11 cellular contexts compared by ENCODE assay signal in the genomic region with DNA sequence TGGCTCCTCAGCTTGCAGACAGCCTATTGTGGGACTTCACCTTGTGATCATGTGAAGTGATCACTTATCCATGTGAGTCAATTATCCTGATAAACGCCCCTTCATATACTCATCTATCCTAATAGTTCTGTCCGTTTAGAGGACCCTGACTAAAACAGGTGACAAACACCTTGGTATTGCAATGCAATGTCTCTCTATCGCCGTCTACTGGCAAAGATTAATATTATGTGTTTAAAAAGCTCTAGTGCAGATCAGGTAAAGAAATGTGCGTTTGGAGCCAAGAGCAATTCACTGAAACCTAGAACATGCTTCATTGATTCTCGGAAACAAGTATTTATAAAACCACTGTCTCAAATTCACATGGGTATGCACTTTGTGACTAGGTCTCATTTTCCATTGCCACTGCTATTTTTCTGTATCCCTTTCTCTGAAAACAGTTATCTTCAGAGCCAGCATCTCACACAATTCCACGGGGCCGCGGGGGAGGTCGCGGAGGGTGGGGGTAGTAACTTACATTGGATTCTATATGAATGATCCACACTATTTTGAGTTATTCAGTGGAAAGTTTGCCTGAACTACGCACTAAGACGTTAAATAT.
A peak's percentile ranks its signal among the peaks of the same experiment; 100 is the strongest.
DNase-seq lines count a peak whose midpoint lies in the region; ATAC-seq, FAIRE-seq and TF ChIP-seq lines count a peak whose summit lies in the region.
"Had no signal": no experiment of that assay in that cellular context is flagged by ENCODE, and none has a peak within 500 bp of the region (broad histone marks: within the 10 kb centered on the region; RNA-seq: fewer than 3 reads in every experiment).

No MANE protein-coding gene starts in this region.

- H3K4me3 Mint-ChIP-seq in natural killer cell = no peak overlapping the region
- H3K4me3 Mint-ChIP-seq: activated naive CD4-positive, alpha-beta T cell treated with anti-CD3 and anti-CD28 coated beads, Interleukin-2, amount 50 U/mL, for 24 hours had no signal

- POLR2A ChIA-PET in RWPE1 (lab: Yijun Ruan, JAX; ENCODE audit: low non-redundant PET) = no interaction called here

- no peak overlapping the region for H3K4me3 ChIP-seq in H7 (ENCODE audit: insufficient read depth, low read depth, low read length)
- H3K4me3 ChIP-seq in kidney (ENCODE audit: low read length in 2 of 2) = no peak overlapping the region
- H3K4me3 ChIP-seq: thoracic aorta had no signal

- H3K27me3 ChIP-seq in H7 (ENCODE audit: control insufficient read depth, insufficient read depth, low read length) = no peaks in the 10 kb centered on the region

- H3K27ac ChIP-seq in RWPE1 (no peak overlapping the region), kidney (ENCODE audit: low read depth in 2 of 2, low read length in 2 of 2) (no peak overlapping the region)
- H3K27ac ChIP-seq: thoracic aorta had no signal

- H3K4me1 ChIP-seq in kidney (ENCODE audit: control insufficient read depth in 1 of 2, insufficient read depth in 1 of 2, low read depth in 1 of 2, low read length in 2 of 2) = no peaks in the 10 kb centered on the region

- H3K36me3 Mint-ChIP-seq in natural killer cell = no peaks in the 10 kb centered on the region

- DNase-seq in D721Med (ENCODE audit: insufficient read length, low spot score) (no peak), H7 (peak; percentile 33), RWPE1 (ENCODE audit: low spot score) (no peak), kidney (no peak), natural killer cell (no peak), nucleus accumbens (lab: John Stamatoyannopoulos, UW) (no peak), T-helper 1 cell (no peak)
- DNase-seq: SW 1271 had no signal

- H3K9me3 Mint-ChIP-seq in natural killer cell = no peaks in the 10 kb centered on the region

- H3K36me3 ChIP-seq in H7 (replicated peaks; ENCODE audit: control insufficient read depth, insufficient read depth, low read length) = no peaks in the 10 kb centered on the region
- H3K36me3 ChIP-seq in kidney (ENCODE audit: control insufficient read depth in 1 of 2, insufficient read depth in 2 of 2, low read length in 2 of 2) = no peaks in the 10 kb centered on the region
- H3K36me3 ChIP-seq: thoracic aorta had no signal

- CTCF ChIA-PET in RWPE1 (lab: Yijun Ruan, JAX) = interaction anchor here (0.5 to 1.4 kb wide), 17 partner anchors 10 to 1057 kb away, joined by 3 to 11 read pairs (median 3); no protein-coding TSS in a partner anchor

- H3K27ac Mint-ChIP-seq in natural killer cell = no peak overlapping the region
- H3K27ac Mint-ChIP-seq: activated naive CD4-positive, alpha-beta T cell treated with anti-CD3 and anti-CD28 coated beads, Interleukin-2, amount 50 U/mL, for 24 hours had no signal

- no peaks in the 10 kb centered on the region for H3K27me3 Mint-ChIP-seq in natural killer cell (ENCODE audit: low read depth in 2 of 2)
- H3K27me3 Mint-ChIP-seq: activated naive CD4-positive, alpha-beta T cell treated with anti-CD3 and anti-CD28 coated beads, Interleukin-2, amount 50 U/mL, for 24 hours had no signal

- H3K4me1 Mint-ChIP-seq in natural killer cell = no peaks in the 10 kb centered on the region
- H3K4me1 Mint-ChIP-seq: activated naive CD4-positive, alpha-beta T cell treated with anti-CD3 and anti-CD28 coated beads, Interleukin-2, amount 50 U/mL, for 24 hours had no signal

- no peak for ATAC-seq in natural killer cell
- ATAC-seq in HG02970 (IDR thresholded peaks at IDR 0.05; ENCODE audit: low FRiP score, unreplicated experiment) = no peak

- no peak for FAIRE-seq in D721Med (lab: Jason Lieb, UNC)
- FAIRE-seq in kidney (lab: Jason Lieb, UNC) = no peak

- intact Hi-C loops in kidney (cut with DNase I) = no loop called here
- intact Hi-C loops in natural killer cell (cut with micrococcal nuclease) = no loop called here

- no peak overlapping the region for H3K9ac ChIP-seq in kidney (ENCODE audit: low read length in 2 of 2)

- no peaks in the 10 kb centered on the region for H3K9me3 ChIP-seq in kidney (ENCODE audit: control insufficient read depth in 1 of 2, low read length in 2 of 2)
- H3K9me3 ChIP-seq: thoracic aorta had no signal

- TF ChIP-seq CTCF in D721Med (IDR thresholded peaks at IDR 0.05; ENCODE audit: insufficient read depth, missing control alignments) (peak; percentile 35), RWPE1 (conservative IDR thresholded peaks at IDR 0.05; ENCODE audit: low read depth) (peak; percentile 59), kidney (IDR thresholded peaks at IDR 0.05; ENCODE audit: borderline replicate concordance, extremely low read depth, insufficient read depth) (peak; percentile 33), natural killer cell (IDR thresholded peaks at IDR 0.05) (no peak)
